In the genomic region with DNA sequence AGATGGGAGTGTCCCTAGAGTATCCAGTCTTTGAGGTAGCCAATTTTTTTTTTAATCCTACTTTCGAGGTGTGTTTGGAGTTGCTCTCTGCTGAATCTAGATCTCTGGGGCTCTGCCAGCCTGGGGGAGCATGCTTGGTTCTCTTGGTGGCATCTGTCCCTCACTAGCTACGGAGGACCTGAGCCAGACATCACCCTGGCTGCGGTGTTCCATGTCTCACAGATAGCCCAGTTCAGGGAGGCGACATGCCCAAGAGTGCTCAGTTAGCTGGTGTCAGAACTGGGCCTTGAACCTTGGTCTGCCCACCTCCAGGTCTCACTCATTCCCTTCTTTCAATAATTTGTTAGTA, we compare ENCODE assay signal across 8 cellular contexts. TPM values are rescaled to one million over a fixed set of nuclear protein-coding genes. Genes with fewer than 3 reads are reported as not detected.
A peak's percentile ranks its signal among the peaks of the same experiment; 100 is the strongest.
DNase-seq lines count a peak whose midpoint lies in the region; ATAC-seq and TF ChIP-seq lines count a peak whose summit lies in the region.

No MANE protein-coding gene starts in this region.

- peaks cover 6 to 30% (median 16%) of the 10 kb centered on the region in 4 donors for H3K4me1 Mint-ChIP-seq in CD4-positive, CD25-positive, alpha-beta regulatory T cell

- H3K4me3 Mint-ChIP-seq in CD4-positive, CD25-positive, alpha-beta regulatory T cell: peak overlapping the region in 3 of 4 donors; percentile 53 to 75 (median 58)

- peaks cover 18% of the 10 kb centered on the region for H3K4me1 ChIP-seq in CD4-positive, CD25-positive, alpha-beta regulatory T cell (ENCODE audit: control insufficient read depth, insufficient read depth, low read length, poor library complexity, severe bottlenecking)
- H3K4me1 ChIP-seq in PC-9 (replicated peaks; ENCODE audit: insufficient read depth) (peaks cover 58% of the 10 kb centered on the region), esophagus (ENCODE audit: control insufficient read depth in 2 of 2, insufficient read depth in 2 of 2, low read length in 1 of 2) (peaks cover 0 to 7% of the 10 kb centered on the region in 2 donors), neuronal stem cell (ENCODE audit: control insufficient read depth in 2 of 2, insufficient read depth in 1 of 2, low read depth in 1 of 2, low read length in 2 of 2) (peaks cover 14 to 20% of the 10 kb centered on the region in 2 donors)

- no peak overlapping the region for H2BK12ac ChIP-seq in neuronal stem cell (ENCODE audit: low read length)

- H3K36me3 ChIP-seq in CD4-positive, CD25-positive, alpha-beta regulatory T cell (ENCODE audit: control insufficient read depth, insufficient read depth, low read length): no peaks in the 10 kb centered on the region
- H3K36me3 ChIP-seq in PC-9 (ENCODE audit: low read depth) (peaks cover 6% of the 10 kb centered on the region; the same call in 1 of the 2 replicates), esophagus (ENCODE audit: control insufficient read depth in 2 of 2, insufficient read depth in 2 of 2, low read length in 1 of 2) (peaks cover 0 to 3% of the 10 kb centered on the region in 2 donors), neuronal stem cell (replicated peaks in 1 of 2; ENCODE audit: control insufficient read depth in 2 of 2, insufficient read depth in 2 of 2, low read length in 2 of 2) (no peaks in the 10 kb centered on the region)

- H3K23ac ChIP-seq in neuronal stem cell (ENCODE audit: low read depth, low read length, poor library complexity): no peak overlapping the region

- peaks cover 2% of the 10 kb centered on the region for H3K27me3 ChIP-seq in CD4-positive, CD25-positive, alpha-beta regulatory T cell (ENCODE audit: control insufficient read depth, insufficient read depth, low read length)
- H3K27me3 ChIP-seq in PC-9 (ENCODE audit: insufficient read depth, low read depth): no peaks in the 10 kb centered on the region
- no peaks in the 10 kb centered on the region for H3K27me3 ChIP-seq in esophagus (ENCODE audit: control insufficient read depth in 1 of 2, insufficient read depth in 2 of 2, low read length in 2 of 2)
- H3K27me3 ChIP-seq in neuronal stem cell (ENCODE audit: control insufficient read depth in 3 of 3, insufficient read depth in 3 of 3, low read depth in 1 of 3, low read length in 3 of 3): peaks cover 0 to 11% (median 4%) of the 10 kb centered on the region in 3 experiments

- BruUV-seq in PC-9 (replicated peaks; lab: Mats Ljungman, UMichigan): TSS peak; percentile 60

- POLR2A ChIA-PET in PC-9 (lab: Charles Lee; ENCODE audit: unreplicated experiment): interaction anchor here (0.6 to 0.7 kb wide), 3 partner anchors 89 to 366 kb away, joined by 6 to 11 read pairs (median 11); no protein-coding TSS in a partner anchor

- H3K9me3 Mint-ChIP-seq in CD4-positive, CD25-positive, alpha-beta regulatory T cell: peaks cover 0 to 1% (median 0%) of the 10 kb centered on the region in 7 donors

- WGBS in esophagus, 2 donors: 47 to 60% methylated on average over 4 of the region's 4 CpGs
- WGBS in neuronal stem cell (ENCODE audit: extremely low coverage in 2 of 2, insufficient read length in 2 of 2, insufficient replicate concordance in 1 of 2), 2 donors: no CpG with 5 or more reads among the region's 4 CpGs

- H2AFZ ChIP-seq in PC-9 (peak overlapping the region; percentile 86), neuronal stem cell (ENCODE audit: low read length) (peak overlapping the region; percentile 95)

- H3K18ac ChIP-seq in neuronal stem cell (ENCODE audit: low read length): peak overlapping the region; percentile 40

- H4K8ac ChIP-seq in neuronal stem cell (ENCODE audit: low read depth, low read length): no peak overlapping the region

- H2BK15ac ChIP-seq in neuronal stem cell (ENCODE audit: low read length): peak overlapping the region; percentile 71

- CTCF ChIA-PET in PC-9 (lab: Charles Lee): interaction anchor here (0.7 kb wide), 1 partner anchor 37 kb away, joined by 3 read pairs; no protein-coding TSS in a partner anchor

- H2BK5ac ChIP-seq in neuronal stem cell (ENCODE audit: low read length): no peak overlapping the region

- no peak overlapping the region for H3K27ac ChIP-seq in CD4-positive, CD25-positive, alpha-beta regulatory T cell (ENCODE audit: insufficient read depth, low read length, poor library complexity, severe bottlenecking)
- H3K27ac ChIP-seq in PC-9: peak overlapping the region; percentile 55
- peak overlapping the region; percentile 84 to 88 for H3K27ac ChIP-seq in esophagus (ENCODE audit: low read depth in 2 of 2, low read length in 1 of 2)
- no peak overlapping the region for H3K27ac ChIP-seq in neuronal stem cell (replicated peaks; ENCODE audit: low read length)

- H2BK120ac ChIP-seq in neuronal stem cell (ENCODE audit: low read depth, low read length): no peak overlapping the region

- 0 out of 2 replicates have a peak, but pooled peaks cover 4% of the 10 kb centered on the region for H3K79me2 ChIP-seq in PC-9 (ENCODE audit: low read depth)

- no peak overlapping the region for H4K91ac ChIP-seq in neuronal stem cell (ENCODE audit: low read depth, low read length, poor library complexity)

- H2AK5ac ChIP-seq in neuronal stem cell (ENCODE audit: low read depth, low read length): no peak overlapping the region

- peaks cover 51% of the 10 kb centered on the region for H3F3A ChIP-seq in PC-9 (ENCODE audit: insufficient read depth, low read depth)

- TF ChIP-seq CTCF in PC-9 (conservative IDR thresholded peaks at IDR 0.05): no peak

- H3K9me2 ChIP-seq in PC-9 (ENCODE audit: insufficient read depth): no peaks in the 10 kb centered on the region

- peak overlapping the region; percentile 86 for H3K4me2 ChIP-seq in PC-9
- peak overlapping the region; percentile 64 for H3K4me2 ChIP-seq in neuronal stem cell (ENCODE audit: insufficient read depth, low read length, poor library complexity, severe bottlenecking)

- no peaks in the 10 kb centered on the region for H4K20me1 ChIP-seq in PC-9 (ENCODE audit: insufficient read depth)

- intact Hi-C loops in PC-9 (cut with micrococcal nuclease; ENCODE audit: unreplicated experiment): no loop called here

- ATAC-seq in CD4-positive, CD25-positive, alpha-beta regulatory T cell (ENCODE audit: low read depth in 2 of 2): peak in 1 of 2 donors; percentile 6

- no peaks in the 10 kb centered on the region for H3K79me1 ChIP-seq in neuronal stem cell (ENCODE audit: low read depth, low read length)

- no peak overlapping the region for H3K9ac ChIP-seq in neuronal stem cell (ENCODE audit: low read depth, low read length, poor library complexity)

- no peak overlapping the region for H3K14ac ChIP-seq in neuronal stem cell (ENCODE audit: low read length)

- no peak for DNase-seq in CD4-positive, CD25-positive, alpha-beta regulatory T cell
- no peak for DNase-seq in PC-9
- DNase-seq in neuronal stem cell (ENCODE audit: low spot score): no peak
- no peak for DNase-seq in NCI-H345 (lab: John Stamatoyannopoulos, UW)
- no peak for DNase-seq in NCI-H146 treated with DMSO at 0.1 percent for 48 hours (lab: John Stamatoyannopoulos, UW; ENCODE audit: unreplicated experiment)
- no peak for DNase-seq in D341Med (ENCODE audit: low spot score)
- no peak for DNase-seq in middle frontal gyrus (ENCODE audit: extremely low spot score, low spot score)

- no peak overlapping the region for H3K4ac ChIP-seq in neuronal stem cell (ENCODE audit: low read length)

- H3K27me3 Mint-ChIP-seq in CD4-positive, CD25-positive, alpha-beta regulatory T cell: peaks cover 24% of the 10 kb centered on the region

- no peaks in the 10 kb centered on the region for H3K9me3 ChIP-seq in CD4-positive, CD25-positive, alpha-beta regulatory T cell (ENCODE audit: control insufficient read depth in 2 of 2, low read length in 2 of 2)
- H3K9me3 ChIP-seq in PC-9 (ENCODE audit: insufficient read depth, low read depth) (no peaks in the 10 kb centered on the region), esophagus (ENCODE audit: control insufficient read depth in 2 of 2, insufficient read depth in 1 of 2, low read depth in 1 of 2, low read length in 1 of 2) (no peaks in the 10 kb centered on the region), neuronal stem cell (replicated peaks in 1 of 2; ENCODE audit: control insufficient read depth in 2 of 2, insufficient read depth in 1 of 2, low read depth in 1 of 2, low read length in 2 of 2) (no peaks in the 10 kb centered on the region)

- H3K27ac Mint-ChIP-seq in CD4-positive, CD25-positive, alpha-beta regulatory T cell: no peak overlapping the region

- H3K4me3 ChIP-seq in CD4-positive, CD25-positive, alpha-beta regulatory T cell (ENCODE audit: low read depth, low read length): peak overlapping the region; percentile 43
- H3K4me3 ChIP-seq in PC-9 (peak overlapping the region; percentile 68), esophagus (ENCODE audit: low read depth in 1 of 2, low read length in 2 of 2) (peak overlapping the region; percentile 60), neuronal stem cell (ENCODE audit: low read length in 2 of 2) (peak overlapping the region; percentile 48 to 73)

- no peaks in the 10 kb centered on the region for H3K36me3 Mint-ChIP-seq in CD4-positive, CD25-positive, alpha-beta regulatory T cell

RNA-seq across cellular contexts. Expression of gene HMOX1, which starts 0.5 kb away (rescaled TPM):
- total RNA-seq in CD4-positive, CD25-positive, alpha-beta regulatory T cell: not detected
- 1 to 10 TPM in 3 of 4 donors, under 1 TPM in 1; 0.93 to 2.9 (median 1.7) TPM for polyA plus RNA-seq in CD4-positive, CD25-positive, alpha-beta regulatory T cell
- 18.4 and 23.7 TPM in 2 replicates for total RNA-seq in PC-9 (2021)
- polyA plus RNA-seq in esophagus: 10 to 100 TPM; 46.6 to 74.0 TPM
- polyA plus RNA-seq in neuronal stem cell (2013, experiment 1 of 2): 5.1 TPM
- polyA plus RNA-seq in neuronal stem cell (2013, experiment 2 of 2): 5.5 TPM

RNA-seq across cellular contexts. Expression of gene MCM5, which starts 18.5 kb away (rescaled TPM):
- 59.7 TPM for total RNA-seq in CD4-positive, CD25-positive, alpha-beta regulatory T cell
- 10 to 100 TPM; 40.6 to 50.9 (median 43.4) TPM for polyA plus RNA-seq in CD4-positive, CD25-positive, alpha-beta regulatory T cell
- 71.7 and 115 TPM in 2 replicates for total RNA-seq in PC-9 (2021)
- polyA plus RNA-seq in esophagus: 10 to 100 TPM; 21.4 to 33.8 TPM
- polyA plus RNA-seq in neuronal stem cell (2013, experiment 1 of 2): 43.8 TPM
- 41.6 TPM for polyA plus RNA-seq in neuronal stem cell (2013, experiment 2 of 2)

Comparison
In these comparisons a context has a peak if more than half of its experiments do, and no peak if none do; other contexts are left out.
1. H3K27ac ChIP-seq: peak in PC-9 (single experiment) and esophagus (2 of 2); none in CD4-positive, CD25-positive, alpha-beta regulatory T cell (single experiment) and neuronal stem cell (single experiment).
2. RNA of gene HMOX1, which starts 0.5 kb away (total RNA-seq): 18.4 to 23.7 TPM in PC-9; not detected in CD4-positive, CD25-positive, alpha-beta regulatory T cell (single experiment); every median in the first group is over 10 times any median in the second.
3. Peak in every context shown above with its lines, with median percentiles within 50 percentile points of each other: H3K4me3 ChIP-seq.